1 cellular context compared by ENCODE assay signal in the genomic region with DNA sequence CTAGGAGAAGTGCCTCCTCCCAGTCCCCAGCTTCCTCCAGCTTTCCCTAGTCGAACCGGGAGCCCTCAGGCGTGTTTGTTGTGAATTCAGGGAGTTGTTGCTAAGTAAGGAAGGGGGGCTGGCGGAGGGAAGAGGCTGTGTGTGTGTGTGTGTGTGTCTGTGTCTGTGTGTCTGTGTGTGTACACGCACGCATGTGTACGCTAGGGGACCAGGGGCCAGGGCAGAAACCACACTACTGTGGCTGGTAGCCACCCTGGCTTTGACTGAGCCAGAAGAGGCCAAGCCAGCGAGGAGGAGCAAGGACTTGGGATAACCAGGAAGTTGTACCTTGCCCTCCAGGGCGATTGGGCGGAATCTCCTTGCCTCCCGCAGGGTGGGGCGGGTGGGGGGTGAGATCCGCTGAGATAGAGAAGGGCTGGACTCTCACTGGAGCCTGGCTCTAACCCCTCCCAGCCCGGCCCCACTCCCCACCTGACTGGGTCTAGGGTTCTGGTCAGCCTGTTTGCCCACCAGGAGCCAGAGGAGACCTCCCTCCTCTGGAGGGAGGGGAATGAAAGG.
TF ChIP-seq lines count a peak whose summit lies in the region.

No MANE protein-coding gene starts in this region.

TF ChIP-seq in HepG2, 621 proteins besides CTCF, POLR2A, EP300 and RAD21 (continued from another document and continues in another):
- no peak for TF ChIP-seq RBM39 (IDR thresholded peaks at IDR 0.05; ENCODE audit: low read depth, low read length, poor library complexity, severe bottlenecking)
- TF ChIP-seq HMGA1 (CRISPR knock-in tag; conservative IDR thresholded peaks at IDR 0.05): no peak
- TF ChIP-seq ZHX2 (IDR thresholded peaks at IDR 0.05; ENCODE audit: low read depth): no peak
- TF ChIP-seq ZHX2 (CRISPR knock-in tag; IDR thresholded peaks at IDR 0.05; ENCODE audit: borderline replicate concordance): no peak
- no peak for TF ChIP-seq ATF5 (CRISPR knock-in tag; IDR thresholded peaks at IDR 0.05; ENCODE audit: low read depth)
- 0 out of 2 replicates have a peak, but pooled peaks have one; percentile 10 for TF ChIP-seq FOXP1 (IDR thresholded peaks at IDR 0.05)
- no peak for TF ChIP-seq FOXP1 (CRISPR knock-in tag; IDR thresholded peaks at IDR 0.05)
- TF ChIP-seq ZSCAN31 (CRISPR knock-in tag; IDR thresholded peaks at IDR 0.05; ENCODE audit: low read depth): no peak
- TF ChIP-seq NFE2 (CRISPR knock-in tag; IDR thresholded peaks at IDR 0.05): no peak
- no peak for TF ChIP-seq KDM5B (CRISPR knock-in tag; IDR thresholded peaks at IDR 0.05; ENCODE audit: borderline replicate concordance)
- TF ChIP-seq BCLAF1 (IDR thresholded peaks at IDR 0.05): no peak
- no peak for TF ChIP-seq HMGXB4 (CRISPR knock-in tag; IDR thresholded peaks at IDR 0.05; ENCODE audit: borderline replicate concordance in 1 of 2, low read depth in 1 of 2)
- no peak for TF ChIP-seq MED13 (CRISPR knock-in tag; IDR thresholded peaks at IDR 0.05)
- no peak for TF ChIP-seq ZSCAN29 (CRISPR knock-in tag; conservative IDR thresholded peaks at IDR 0.05)
- TF ChIP-seq TBX2 (CRISPR knock-in tag; IDR thresholded peaks at IDR 0.05; ENCODE audit: borderline replicate concordance): no peak
- no peak for TF ChIP-seq ZNF615 (CRISPR knock-in tag; IDR thresholded peaks at IDR 0.05; ENCODE audit: borderline replicate concordance)
- TF ChIP-seq, protein P1, sequence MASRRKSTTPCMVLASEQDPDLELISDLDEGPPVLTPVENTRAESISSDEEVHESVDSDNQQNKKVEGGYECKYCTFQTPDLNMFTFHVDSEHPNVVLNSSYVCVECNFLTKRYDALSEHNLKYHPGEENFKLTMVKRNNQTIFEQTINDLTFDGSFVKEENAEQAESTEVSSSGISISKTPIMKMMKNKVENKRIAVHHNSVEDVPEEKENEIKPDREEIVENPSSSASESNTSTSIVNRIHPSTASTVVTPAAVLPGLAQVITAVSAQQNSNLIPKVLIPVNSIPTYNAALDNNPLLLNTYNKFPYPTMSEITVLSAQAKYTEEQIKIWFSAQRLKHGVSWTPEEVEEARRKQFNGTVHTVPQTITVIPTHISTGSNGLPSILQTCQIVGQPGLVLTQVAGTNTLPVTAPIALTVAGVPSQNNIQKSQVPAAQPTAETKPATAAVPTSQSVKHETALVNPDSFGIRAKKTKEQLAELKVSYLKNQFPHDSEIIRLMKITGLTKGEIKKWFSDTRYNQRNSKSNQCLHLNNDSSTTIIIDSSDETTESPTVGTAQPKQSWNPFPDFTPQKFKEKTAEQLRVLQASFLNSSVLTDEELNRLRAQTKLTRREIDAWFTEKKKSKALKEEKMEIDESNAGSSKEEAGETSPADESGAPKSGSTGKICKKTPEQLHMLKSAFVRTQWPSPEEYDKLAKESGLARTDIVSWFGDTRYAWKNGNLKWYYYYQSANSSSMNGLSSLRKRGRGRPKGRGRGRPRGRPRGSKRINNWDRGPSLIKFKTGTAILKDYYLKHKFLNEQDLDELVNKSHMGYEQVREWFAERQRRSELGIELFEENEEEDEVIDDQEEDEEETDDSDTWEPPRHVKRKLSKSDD (CRISPR knock-in tag; IDR thresholded peaks at IDR 0.05; ENCODE audit: low read depth): no peak
- no peak for TF ChIP-seq FOXO1 (CRISPR knock-in tag; IDR thresholded peaks at IDR 0.05)
- no peak for TF ChIP-seq JUN (CRISPR knock-in tag; IDR thresholded peaks at IDR 0.05)
- no peak for TF ChIP-seq ZNF564 (CRISPR knock-in tag; IDR thresholded peaks at IDR 0.05)
- TF ChIP-seq MTA1 (CRISPR knock-in tag; IDR thresholded peaks at IDR 0.05; ENCODE audit: borderline replicate concordance): no peak
- no peak for TF ChIP-seq KLF9 (CRISPR knock-in tag; IDR thresholded peaks at IDR 0.05; ENCODE audit: low read depth)
- no peak for TF ChIP-seq MIXL1 (CRISPR knock-in tag; IDR thresholded peaks at IDR 0.05)
- no peak for TF ChIP-seq TCF12 (IDR thresholded peaks at IDR 0.05)
- TF ChIP-seq TCF12 (CRISPR knock-in tag; IDR thresholded peaks at IDR 0.05): no peak
- TF ChIP-seq, protein P2, sequence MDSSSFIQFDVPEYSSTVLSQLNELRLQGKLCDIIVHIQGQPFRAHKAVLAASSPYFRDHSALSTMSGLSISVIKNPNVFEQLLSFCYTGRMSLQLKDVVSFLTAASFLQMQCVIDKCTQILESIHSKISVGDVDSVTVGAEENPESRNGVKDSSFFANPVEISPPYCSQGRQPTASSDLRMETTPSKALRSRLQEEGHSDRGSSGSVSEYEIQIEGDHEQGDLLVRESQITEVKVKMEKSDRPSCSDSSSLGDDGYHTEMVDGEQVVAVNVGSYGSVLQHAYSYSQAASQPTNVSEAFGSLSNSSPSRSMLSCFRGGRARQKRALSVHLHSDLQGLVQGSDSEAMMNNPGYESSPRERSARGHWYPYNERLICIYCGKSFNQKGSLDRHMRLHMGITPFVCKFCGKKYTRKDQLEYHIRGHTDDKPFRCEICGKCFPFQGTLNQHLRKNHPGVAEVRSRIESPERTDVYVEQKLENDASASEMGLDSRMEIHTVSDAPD (CRISPR knock-in tag; IDR thresholded peaks at IDR 0.05): no peak
- TF ChIP-seq, protein P3, sequence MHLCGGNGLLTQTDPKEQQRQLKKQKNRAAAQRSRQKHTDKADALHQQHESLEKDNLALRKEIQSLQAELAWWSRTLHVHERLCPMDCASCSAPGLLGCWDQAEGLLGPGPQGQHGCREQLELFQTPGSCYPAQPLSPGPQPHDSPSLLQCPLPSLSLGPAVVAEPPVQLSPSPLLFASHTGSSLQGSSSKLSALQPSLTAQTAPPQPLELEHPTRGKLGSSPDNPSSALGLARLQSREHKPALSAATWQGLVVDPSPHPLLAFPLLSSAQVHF (CRISPR knock-in tag; IDR thresholded peaks at IDR 0.05): no peak
- TF ChIP-seq GRHL1 (CRISPR knock-in tag; conservative IDR thresholded peaks at IDR 0.05): no peak
- TF ChIP-seq, protein P4, sequence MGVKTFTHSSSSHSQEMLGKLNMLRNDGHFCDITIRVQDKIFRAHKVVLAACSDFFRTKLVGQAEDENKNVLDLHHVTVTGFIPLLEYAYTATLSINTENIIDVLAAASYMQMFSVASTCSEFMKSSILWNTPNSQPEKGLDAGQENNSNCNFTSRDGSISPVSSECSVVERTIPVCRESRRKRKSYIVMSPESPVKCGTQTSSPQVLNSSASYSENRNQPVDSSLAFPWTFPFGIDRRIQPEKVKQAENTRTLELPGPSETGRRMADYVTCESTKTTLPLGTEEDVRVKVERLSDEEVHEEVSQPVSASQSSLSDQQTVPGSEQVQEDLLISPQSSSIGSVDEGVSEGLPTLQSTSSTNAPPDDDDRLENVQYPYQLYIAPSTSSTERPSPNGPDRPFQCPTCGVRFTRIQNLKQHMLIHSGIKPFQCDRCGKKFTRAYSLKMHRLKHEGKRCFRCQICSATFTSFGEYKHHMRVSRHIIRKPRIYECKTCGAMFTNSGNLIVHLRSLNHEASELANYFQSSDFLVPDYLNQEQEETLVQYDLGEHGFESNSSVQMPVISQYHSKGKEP (CRISPR knock-in tag; IDR thresholded peaks at IDR 0.05): no peak
- TF ChIP-seq MEIS1 (CRISPR knock-in tag; IDR thresholded peaks at IDR 0.05; ENCODE audit: borderline replicate concordance): no peak
- TF ChIP-seq SUZ12 (IDR thresholded peaks at IDR 0.05; ENCODE audit: low read depth, low read length): no peak
- TF ChIP-seq TBP (CRISPR knock-in tag; IDR thresholded peaks at IDR 0.05): no peak
- TF ChIP-seq ZNF546 (CRISPR knock-in tag; conservative IDR thresholded peaks at IDR 0.05): 0 out of 2 replicates have a peak, but pooled peaks have one; percentile 42
- TF ChIP-seq, protein P5, sequence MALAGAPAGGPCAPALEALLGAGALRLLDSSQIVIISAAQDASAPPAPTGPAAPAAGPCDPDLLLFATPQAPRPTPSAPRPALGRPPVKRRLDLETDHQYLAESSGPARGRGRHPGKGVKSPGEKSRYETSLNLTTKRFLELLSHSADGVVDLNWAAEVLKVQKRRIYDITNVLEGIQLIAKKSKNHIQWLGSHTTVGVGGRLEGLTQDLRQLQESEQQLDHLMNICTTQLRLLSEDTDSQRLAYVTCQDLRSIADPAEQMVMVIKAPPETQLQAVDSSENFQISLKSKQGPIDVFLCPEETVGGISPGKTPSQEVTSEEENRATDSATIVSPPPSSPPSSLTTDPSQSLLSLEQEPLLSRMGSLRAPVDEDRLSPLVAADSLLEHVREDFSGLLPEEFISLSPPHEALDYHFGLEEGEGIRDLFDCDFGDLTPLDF (CRISPR knock-in tag; IDR thresholded peaks at IDR 0.05): no peak
